9 cellular contexts compared by ENCODE assay signal in the genomic region with DNA sequence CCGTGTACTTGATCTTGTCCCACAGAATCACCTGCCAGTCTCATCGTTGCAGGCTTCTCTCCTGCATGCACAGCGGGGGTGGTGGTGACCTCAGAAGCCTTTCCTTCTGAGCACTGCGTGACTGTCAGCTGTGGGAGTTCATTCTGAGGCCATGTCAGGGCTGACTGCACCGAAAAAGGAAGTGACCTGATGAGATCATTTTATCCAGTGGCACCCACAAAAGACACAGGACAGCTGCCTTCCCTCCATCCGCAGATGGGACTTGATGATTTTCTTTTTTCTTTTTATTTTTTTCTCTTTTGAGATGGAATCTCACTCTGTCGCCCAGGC.
DNase-seq lines count a peak whose midpoint lies in the region; ATAC-seq and TF ChIP-seq lines count a peak whose summit lies in the region.
"Had no signal": no experiment of that assay in that cellular context is flagged by ENCODE, and none has a peak within 500 bp of the region (broad histone marks: within the 10 kb centered on the region; RNA-seq: fewer than 3 reads in every experiment).

No MANE protein-coding gene starts in this region.

- H3K4me1 ChIP-seq in ascending aorta = no peaks in the 10 kb centered on the region
- H3K4me1 ChIP-seq: breast epithelium had no signal

- ATAC-seq in GM19468 (IDR thresholded peaks at IDR 0.05; ENCODE audit: extremely low read depth, unreplicated experiment) = peak; percentile 100
- ATAC-seq in HG03460 (IDR thresholded peaks at IDR 0.05; ENCODE audit: unreplicated experiment) = peak; percentile 95

- H3K27ac ChIP-seq in ascending aorta = no peak overlapping the region
- H3K27ac ChIP-seq: breast epithelium had no signal

- no peaks in the 10 kb centered on the region for H3K9me3 ChIP-seq in ascending aorta
- H3K9me3 ChIP-seq: breast epithelium had no signal

- TF ChIP-seq CTCF in GM06990 (IDR thresholded peaks at IDR 0.05; ENCODE audit: insufficient read depth, low read length, poor library complexity, severe bottlenecking) = no peak
- no peak for TF ChIP-seq CTCF in ascending aorta (IDR thresholded peaks at IDR 0.05)

- 0 out of 2 replicates have a peak overlapping the region, but pooled peaks have one; percentile 2 for H3K4me3 ChIP-seq in GM06990 (replicated peaks; ENCODE audit: low read depth, low read length)
- no peak overlapping the region for H3K4me3 ChIP-seq in ascending aorta
- H3K4me3 ChIP-seq: breast epithelium had no signal

- no peaks in the 10 kb centered on the region for H3K36me3 ChIP-seq in GM06990 (ENCODE audit: control insufficient read depth, insufficient read depth, low read length)
- peaks cover 91 to 94% of the 10 kb centered on the region in 2 donors for H3K36me3 ChIP-seq in ascending aorta
- H3K36me3 ChIP-seq: breast epithelium had no signal

- intact Hi-C loops in ascending aorta (cut with DNase I) = no loop called here

- H3K27me3 ChIP-seq in GM06990 (replicated peaks; ENCODE audit: control insufficient read depth, insufficient read depth, low read length) (no peaks in the 10 kb centered on the region), ascending aorta (no peaks in the 10 kb centered on the region)
- H3K27me3 ChIP-seq: breast epithelium had no signal

- DNase-seq in GM06990 (ENCODE audit: extremely low read depth, insufficient read length) (peak; percentile 85), ascending aorta (ENCODE audit: low spot score in 2 of 2) (peak; percentile 56 to 78), mucosa of gallbladder (ENCODE audit: low spot score) (peak; percentile 64), foreskin melanocyte (no peak), retina (no peak), NCI-H128 (lab: John Stamatoyannopoulos, UW; ENCODE audit: unreplicated experiment) (no peak)

Comparison
In these comparisons a context has a peak if more than half of its experiments do, and no peak if none do; other contexts are left out.
1. DNase-seq: peak in GM06990 (single experiment), ascending aorta (2 of 2) and mucosa of gallbladder (single experiment); none in foreskin melanocyte (single experiment), retina (single experiment) and NCI-H128 (single experiment).